ENCODE assay signal across 1 cellular context in genomic region chr3:186967686-186968085, GRCh38.
TF ChIP-seq lines count a peak whose summit lies in the region.

No MANE protein-coding gene starts in this region.

TF ChIP-seq in WTC11, 78 proteins besides CTCF, POLR2A, EP300 and RAD21 (continued from another document):
- TF ChIP-seq, protein P1, sequence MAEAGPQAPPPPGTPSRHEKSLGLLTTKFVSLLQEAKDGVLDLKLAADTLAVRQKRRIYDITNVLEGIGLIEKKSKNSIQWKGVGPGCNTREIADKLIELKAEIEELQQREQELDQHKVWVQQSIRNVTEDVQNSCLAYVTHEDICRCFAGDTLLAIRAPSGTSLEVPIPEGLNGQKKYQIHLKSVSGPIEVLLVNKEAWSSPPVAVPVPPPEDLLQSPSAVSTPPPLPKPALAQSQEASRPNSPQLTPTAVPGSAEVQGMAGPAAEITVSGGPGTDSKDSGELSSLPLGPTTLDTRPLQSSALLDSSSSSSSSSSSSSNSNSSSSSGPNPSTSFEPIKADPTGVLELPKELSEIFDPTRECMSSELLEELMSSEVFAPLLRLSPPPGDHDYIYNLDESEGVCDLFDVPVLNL (CRISPR knock-in tag; IDR thresholded peaks at IDR 0.05; ENCODE audit: borderline replicate concordance, low read depth): no peak
TF ChIP-seq in WTC11: peak in this region for 0.
